In the genomic region with DNA sequence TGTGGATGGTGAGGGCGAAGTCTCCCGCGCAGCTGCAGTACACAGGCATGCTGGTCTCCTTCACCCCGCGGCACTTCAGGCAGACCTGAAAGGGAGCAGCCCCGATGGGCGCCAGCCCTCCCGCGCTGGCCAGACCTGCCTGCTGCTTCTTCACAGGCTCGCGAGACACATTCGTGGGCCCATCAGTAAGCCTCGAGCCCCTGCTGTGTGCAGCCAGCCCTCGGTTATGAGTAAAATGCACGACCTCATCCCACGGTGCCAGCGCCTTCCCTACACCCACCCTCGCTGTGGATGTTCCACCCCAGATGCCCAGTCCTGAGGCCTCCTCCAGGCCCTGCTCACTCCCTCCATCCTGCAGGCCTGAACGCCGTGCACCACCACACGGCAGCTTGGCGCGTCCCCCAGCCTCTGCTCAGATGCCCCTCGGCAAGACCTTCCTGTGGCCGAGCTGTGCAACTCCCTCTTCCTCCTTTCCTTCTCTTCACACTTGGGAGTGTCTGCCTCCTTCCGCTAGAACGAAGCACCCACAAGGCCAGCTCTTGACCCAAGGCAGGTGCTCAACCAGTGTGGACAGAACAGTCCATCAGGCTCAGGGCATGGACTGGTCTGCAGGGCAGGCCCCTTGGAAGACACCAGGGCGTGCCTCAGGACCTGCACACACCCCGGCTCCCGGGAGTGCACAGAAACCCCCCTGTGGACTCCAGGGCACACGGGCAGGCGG, we compare ENCODE assay signal across 20 cellular contexts. TPM values are rescaled to one million over a fixed set of nuclear protein-coding genes. Genes with fewer than 3 reads are reported as not detected.
"Had no signal": no experiment of that assay in that cellular context is flagged by ENCODE, and none has a peak within 500 bp of the region (broad histone marks: within the 10 kb centered on the region; RNA-seq: fewer than 3 reads in every experiment).

No MANE protein-coding gene starts in this region.

- DNase-seq: foreskin melanocyte; heart left ventricle; hippocampal formation; left colon; left ventricle myocardium superior; mesendoderm; naive thymus-derived CD4-positive, alpha-beta T cell; nucleus accumbens; small intestine; stimulated activated CD4-positive, alpha-beta T cell treated with anti-CD3 and anti-CD28 coated beads, Interleukin-12 subunit alpha, Interleukin-12 subunit beta, amount 100 ng/mL, for 4 hours; stimulated activated naive CD4-positive, alpha-beta T cell treated with Interleukin-2 at 50 U/mL for 16 hours; trophoblast cell had no signal

- H3K9me3 Mint-ChIP-seq: dendritic cell treated with granulocyte-macrophage colony-stimulating factor and Interleukin-4, amounts not matched to agents 40 ng/mL and 50 ng/mL, for 4 days; naive thymus-derived CD4-positive, alpha-beta T cell had no signal

- ATAC-seq: heart left ventricle; left colon; left ventricle myocardium superior; naive thymus-derived CD4-positive, alpha-beta T cell; pancreas; right cardiac atrium had no signal

- H3K27ac Mint-ChIP-seq: dendritic cell treated with granulocyte-macrophage colony-stimulating factor and Interleukin-4, amounts not matched to agents 40 ng/mL and 50 ng/mL, for 4 days; progenitor cell of endocrine pancreas had no signal

- H3K4me1 ChIP-seq: pancreas had no signal

- H3K9me3 ChIP-seq: heart left ventricle, pancreas had no signal

- H3K4me3 Mint-ChIP-seq: dendritic cell treated with granulocyte-macrophage colony-stimulating factor and Interleukin-4, amounts not matched to agents 40 ng/mL and 50 ng/mL, for 4 days; naive thymus-derived CD4-positive, alpha-beta T cell had no signal

- H3K27ac ChIP-seq: heart left ventricle, pancreas had no signal

- H3K36me3 ChIP-seq: pancreas had no signal

- H3K27me3 ChIP-seq: pancreas had no signal

- H3K4me3 ChIP-seq: heart left ventricle, pancreas had no signal

RNA-seq across cellular contexts. Expression of a gene that starts 6.5 kb away (rescaled TPM):
- total RNA-seq: heart left ventricle, kidney epithelial cell, left ventricle myocardium superior, lung microvascular endothelial cell, right cardiac atrium had no signal
- polyA plus RNA-seq: heart left ventricle; naive thymus-derived CD4-positive, alpha-beta T cell; neural cell; right cardiac atrium had no signal

RNA-seq across cellular contexts. Expression of a gene that starts 14.7 kb away (rescaled TPM):
- total RNA-seq: heart left ventricle; kidney epithelial cell; left colon; left ventricle myocardium superior; mononuclear cell; naive thymus-derived CD4-positive, alpha-beta T cell; pancreas; progenitor cell of endocrine pancreas; right cardiac atrium had no signal
- polyA plus RNA-seq: heart left ventricle; naive thymus-derived CD4-positive, alpha-beta T cell; neural cell; right cardiac atrium had no signal
